In genomic region chr10:110529596-110530011, GRCh38 we compare ENCODE assay signal across 1 cellular context.
TF ChIP-seq lines count a peak whose summit lies in the region.

No MANE protein-coding gene starts in this region.

TF ChIP-seq in HEK293, 187 proteins besides CTCF, POLR2A, EP300 and RAD21 (continued from another document):
- TF ChIP-seq ZNF18 (tag by site-specific recombination; IDR thresholded peaks at IDR 0.05) (no peak), YY1 (tag by site-specific recombination; IDR thresholded peaks at IDR 0.05) (0 out of 2 replicates have a peak, but pooled peaks have one; percentile 17), ZNF132 (tag by site-specific recombination; IDR thresholded peaks at IDR 0.05; ENCODE audit: borderline replicate concordance) (no peak), ZNF184 (tag by site-specific recombination; IDR thresholded peaks at IDR 0.05) (0 out of 2 replicates have a peak, but pooled peaks have one; percentile 9), ZBTB17 (tag by site-specific recombination; IDR thresholded peaks at IDR 0.05) (no peak), ZNF660 (tag by site-specific recombination; IDR thresholded peaks at IDR 0.05) (no peak), ZNF701 (tag by site-specific recombination; IDR thresholded peaks at IDR 0.05) (no peak), ZFP3 (tag by site-specific recombination; IDR thresholded peaks at IDR 0.05; ENCODE audit: low read depth) (no peak), ZNF473 (tag by site-specific recombination; IDR thresholded peaks at IDR 0.05) (no peak), ZNF341 (tag by site-specific recombination; IDR thresholded peaks at IDR 0.05; ENCODE audit: low read depth) (no peak), KLF10 (tag by site-specific recombination; IDR thresholded peaks at IDR 0.05) (no peak; the same call in 1 of the 2 replicates), ZFP37 (tag by site-specific recombination; IDR thresholded peaks at IDR 0.05) (no peak), ZNF10 (tag by site-specific recombination; IDR thresholded peaks at IDR 0.05) (peak; percentile 68), ZNF248 (tag by site-specific recombination; IDR thresholded peaks at IDR 0.05) (no peak)
